In the genomic region with DNA sequence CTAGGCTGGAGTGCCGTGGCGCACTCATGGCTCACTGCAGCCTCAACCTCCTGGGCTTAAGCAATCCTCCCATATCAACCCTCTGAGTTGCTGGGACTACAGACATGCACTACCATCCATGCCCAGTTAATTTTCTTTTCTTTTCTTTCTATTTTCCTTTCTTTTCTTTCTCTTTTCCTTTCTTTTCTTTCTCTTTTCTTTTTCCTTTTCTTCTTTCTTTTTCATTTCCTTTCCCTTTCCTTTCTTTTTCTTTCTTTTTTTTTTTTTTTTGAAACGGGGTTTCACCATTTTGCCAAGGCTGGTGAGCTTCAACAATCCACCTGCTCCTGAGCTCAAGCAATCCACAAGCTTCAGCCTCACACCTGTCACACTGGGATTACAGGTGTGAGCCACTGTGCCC, we compare ENCODE assay signal across 24 cellular contexts.
"Had no signal": no experiment of that assay in that cellular context is flagged by ENCODE, and none has a peak within 500 bp of the region (broad histone marks: within the 10 kb centered on the region; RNA-seq: fewer than 3 reads in every experiment).

No MANE protein-coding gene starts in this region.

- H3K4me3 Mint-ChIP-seq: dendritic cell treated with granulocyte-macrophage colony-stimulating factor and Interleukin-4, amounts not matched to agents 40 ng/mL and 50 ng/mL, for 4 days; effector memory CD8-positive, alpha-beta T cell; endodermal cell; mesothelial cell of epicardium had no signal

- H3K27ac Mint-ChIP-seq: dendritic cell treated with granulocyte-macrophage colony-stimulating factor and Interleukin-4, amounts not matched to agents 40 ng/mL and 50 ng/mL, for 4 days; effector memory CD8-positive, alpha-beta T cell; endodermal cell; mesothelial cell of epicardium had no signal

- ATAC-seq: effector memory CD8-positive, alpha-beta T cell; esophagus mucosa; gastrocnemius medialis; heart right ventricle; left cardiac atrium; left lung; left ventricle myocardium superior; lower lobe of right lung; mucosa of descending colon had no signal

- H3K9me3 Mint-ChIP-seq: dendritic cell treated with granulocyte-macrophage colony-stimulating factor and Interleukin-4, amounts not matched to agents 40 ng/mL and 50 ng/mL, for 4 days; endodermal cell; mesothelial cell of epicardium had no signal

- H3K36me3 Mint-ChIP-seq: mesothelial cell of epicardium had no signal

- H3K27me3 ChIP-seq: colonic mucosa, esophagus squamous epithelium, gastrocnemius medialis, heart right ventricle, left lung had no signal

- DNase-seq: colonic mucosa; cortex of kidney; effector CD8-positive, alpha-beta T cell; effector memory CD8-positive, alpha-beta T cell; endodermal cell; erythroblast; esophagus squamous epithelium; foreskin fibroblast; foreskin melanocyte; gastrocnemius medialis; glutamatergic neuron; head of caudate nucleus; heart right ventricle; hippocampal formation; left cardiac atrium; left lung; left ventricle myocardium superior; lower lobe of right lung; mesenchymal stem cell; mucosa of descending colon had no signal

- H3K4me1 ChIP-seq: colonic mucosa, esophagus squamous epithelium, gastrocnemius medialis, left lung, lower lobe of right lung had no signal

- H3K27ac ChIP-seq: colonic mucosa, epithelial cell of prostate, esophagus squamous epithelium, gastrocnemius medialis, heart right ventricle, left lung, lower lobe of right lung had no signal

- H3K4me1 Mint-ChIP-seq: mesothelial cell of epicardium had no signal

- H3K27me3 Mint-ChIP-seq: dendritic cell treated with granulocyte-macrophage colony-stimulating factor and Interleukin-4, amounts not matched to agents 40 ng/mL and 50 ng/mL, for 4 days; effector memory CD8-positive, alpha-beta T cell had no signal

- H3K4me3 ChIP-seq: colonic mucosa, esophagus squamous epithelium, gastrocnemius medialis, heart right ventricle, left lung, lower lobe of right lung, mucosa of descending colon had no signal
